12 cellular contexts compared by ENCODE assay signal in genomic region chr5:125059255-125060050, GRCh38.
A peak's percentile ranks its signal among the peaks of the same experiment; 100 is the strongest.
DNase-seq lines count a peak whose midpoint lies in the region; ATAC-seq and TF ChIP-seq lines count a peak whose summit lies in the region.
"Had no signal": no experiment of that assay in that cellular context is flagged by ENCODE, and none has a peak within 500 bp of the region (broad histone marks: within the 10 kb centered on the region; RNA-seq: fewer than 3 reads in every experiment).

No MANE protein-coding gene starts in this region.

- peaks cover 64% of the 10 kb centered on the region for H3K4me1 Mint-ChIP-seq in brain

- H2AK5ac ChIP-seq in mesendoderm (ENCODE audit: low read length), result no peak overlapping the region

- no peak overlapping the region for H3K27ac ChIP-seq in mesendoderm (ENCODE audit: low read depth, low read length)
- H3K27ac ChIP-seq: KMS-11, RWPE1 had no signal

- H3K36me3 ChIP-seq in mesendoderm (ENCODE audit: control insufficient read depth, insufficient read depth, low read length), result no peaks in the 10 kb centered on the region

- H3K18ac ChIP-seq in mesendoderm (ENCODE audit: low read length), result no peak overlapping the region

- H3K27ac Mint-ChIP-seq in brain, result peak overlapping the region; percentile 12 to 94 (median 91)

- no peak overlapping the region for H4K5ac ChIP-seq in mesendoderm (ENCODE audit: low read length)

- H3K27me3 Mint-ChIP-seq in brain, result peaks cover 3% of the 10 kb centered on the region

- no peak overlapping the region for H4K8ac ChIP-seq in mesendoderm (ENCODE audit: low read depth, low read length)

- no peaks in the 10 kb centered on the region for H3K79me2 ChIP-seq in mesendoderm (ENCODE audit: control insufficient read depth, insufficient read depth, low read length)

- no peaks in the 10 kb centered on the region for H3K79me1 ChIP-seq in mesendoderm (ENCODE audit: low read length)

- TF ChIP-seq CTCF in brain (conservative IDR thresholded peaks at IDR 0.05), result no peak

- no peaks in the 10 kb centered on the region for H3K27me3 ChIP-seq in mesendoderm (ENCODE audit: insufficient read depth, low read length, poor library complexity)

- H2BK5ac ChIP-seq in mesendoderm (ENCODE audit: low read length), result no peak overlapping the region

- no peak overlapping the region for H3K23ac ChIP-seq in mesendoderm (ENCODE audit: low read length)

- H3K36me3 Mint-ChIP-seq in brain, result no peaks in the 10 kb centered on the region

- no peak overlapping the region for H2BK120ac ChIP-seq in mesendoderm (ENCODE audit: low read depth, low read length)

- peak overlapping the region in 4 of 5 experiments; percentile 37 to 80 (median 60) for H3K4me3 Mint-ChIP-seq in brain

- H3K4me1 ChIP-seq in mesendoderm (ENCODE audit: control insufficient read depth, low read depth, low read length), result peaks cover 3% of the 10 kb centered on the region

- no peak overlapping the region for H3K9ac ChIP-seq in mesendoderm (ENCODE audit: low read length)
- H3K9ac ChIP-seq: KMS-11 had no signal

- no CpG with 5 or more reads among the region's 4 CpGs for WGBS in mesendoderm (ENCODE audit: extremely low coverage, insufficient coverage, low lambda C conversion rate)

- no peak overlapping the region for H2BK15ac ChIP-seq in mesendoderm (replicated peaks; ENCODE audit: low read depth)

- peaks cover 0 to 9% (median 0%) of the 10 kb centered on the region in 5 experiments for H3K9me3 Mint-ChIP-seq in brain

- ATAC-seq in HG02759 (IDR thresholded peaks at IDR 0.05; ENCODE audit: unreplicated experiment), result no peak

- H3K4ac ChIP-seq in mesendoderm (ENCODE audit: low read depth, low read length), result no peak overlapping the region

- no peak overlapping the region for H3K56ac ChIP-seq in mesendoderm (ENCODE audit: low read length)

- no peak overlapping the region for H3K4me3 ChIP-seq in mesendoderm (ENCODE audit: low read length)

- H3K4me2 ChIP-seq in mesendoderm (ENCODE audit: low read length), result no peak overlapping the region
- H3K4me2 ChIP-seq: KMS-11 had no signal

- DNase-seq in DMS53 (lab: John Stamatoyannopoulos, UW), result peak; percentile 79
- DNase-seq in NCI-H146 treated with DMSO at 0.1 percent for 48 hours (lab: John Stamatoyannopoulos, UW; ENCODE audit: unreplicated experiment), result peak; percentile 21
- peak; percentile 13 for DNase-seq in mesendoderm
- no peak for DNase-seq in RKO (ENCODE audit: low spot score)
- DNase-seq in SIG-M5 (lab: John Stamatoyannopoulos, UW), result no peak
- DNase-seq in UCSD-AML1 (lab: John Stamatoyannopoulos, UW; ENCODE audit: unreplicated experiment), result no peak
- DNase-seq: activated naive CD4-positive, alpha-beta T cell treated with Interleukin-2 at 50 U/mL for 16 hours; GDM1 had no signal

Comparison
In these comparisons a context has a peak if more than half of its experiments do, and no peak if none do; other contexts are left out.
1. DNase-seq: peak in DMS53 (single experiment), NCI-H146 treated with DMSO at 0.1 percent for 48 hours (single experiment) and mesendoderm (single experiment); none in RKO (single experiment), SIG-M5 (single experiment) and UCSD-AML1 (single experiment).